Comparison of ENCODE assay signal across 15 cellular contexts in the genomic region with DNA sequence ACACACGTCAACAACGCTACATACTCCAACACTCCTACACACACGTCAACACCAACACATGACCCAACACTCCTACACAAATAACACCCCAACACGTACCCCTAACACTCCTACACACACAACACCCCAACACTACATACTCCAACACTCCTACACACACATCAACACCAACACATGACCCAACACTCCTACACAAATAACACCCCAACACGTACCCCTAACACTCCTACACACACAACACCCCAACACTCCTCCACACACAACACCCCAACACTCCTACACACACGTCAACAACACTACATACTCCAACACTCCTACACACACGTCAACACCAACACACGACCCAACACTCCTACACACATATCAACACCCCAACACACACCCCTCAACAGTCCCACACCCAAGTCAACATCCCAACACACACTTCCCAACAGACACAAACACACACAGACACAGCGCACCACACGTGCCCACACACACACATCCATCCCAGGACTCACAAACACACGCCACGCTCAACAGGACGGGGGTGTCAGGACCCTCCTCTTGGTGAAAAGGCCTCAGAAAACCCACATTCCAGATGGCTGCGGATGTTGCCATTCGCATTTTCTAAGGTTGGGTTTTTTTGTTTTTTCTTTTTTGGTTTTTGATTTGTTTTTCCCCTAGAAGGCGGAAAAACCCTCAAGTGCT. TPM values are rescaled to one million over a fixed set of nuclear protein-coding genes. Genes with fewer than 3 reads are reported as not detected.
DNase-seq lines count a peak whose midpoint lies in the region; FAIRE-seq and TF ChIP-seq lines count a peak whose summit lies in the region.
"Had no signal": no experiment of that assay in that cellular context is flagged by ENCODE, and none has a peak within 500 bp of the region (broad histone marks: within the 10 kb centered on the region; RNA-seq: fewer than 3 reads in every experiment).

No MANE protein-coding gene starts in this region.

- peak; percentile 7 for DNase-seq in D341Med (ENCODE audit: low spot score)
- no peak for DNase-seq in HTR-8/SVneo (ENCODE audit: insufficient read length, low spot score)
- no peak for DNase-seq in keratinocyte (ENCODE audit: low read depth, low spot score)
- DNase-seq in spleen = peak; percentile 51
- no peak for DNase-seq in kidney
- no peak for DNase-seq in hypothalamus (lab: John Stamatoyannopoulos, UW)
- DNase-seq in iPS-NIHi11 (ENCODE audit: low spot score) = no peak
- DNase-seq: GDM1; NCI-H187 treated with DMSO at 0.1 percent for 48 hours; NCI-H82; stimulated activated CD4-positive, alpha-beta T cell treated with anti-CD3 and anti-CD28 coated beads, Interleukin-4, amount 100 ng/mL, for 1 hour had no signal

- intact Hi-C loops in spleen (cut with DNase I; ENCODE audit: low total_unique reads) (no loop called here), kidney (cut with DNase I) (no loop called here)

- H3K9me3 ChIP-seq in keratinocyte (ENCODE audit: control insufficient read depth, low read depth, low read length) = no peaks in the 10 kb centered on the region
- H3K9me3 ChIP-seq in spleen = no peaks in the 10 kb centered on the region
- no peaks in the 10 kb centered on the region for H3K9me3 ChIP-seq in kidney (ENCODE audit: control insufficient read depth in 1 of 2, low read length in 2 of 2)
- H3K9me3 ChIP-seq: SJSA1 had no signal

- no peak for TF ChIP-seq CTCF in keratinocyte (optimal IDR thresholded peaks at IDR 0.05 in 1 of 3, IDR thresholded peaks at IDR 0.05 in 1 of 3, conservative IDR thresholded peaks at IDR 0.05 in 1 of 3; ENCODE audit: extremely low read depth in 1 of 3, insufficient read depth in 2 of 3, low read length in 3 of 3)
- TF ChIP-seq CTCF in spleen (IDR thresholded peaks at IDR 0.05 in 8 of 11, conservative IDR thresholded peaks at IDR 0.05 in 3 of 11) = no peak
- TF ChIP-seq CTCF in kidney (IDR thresholded peaks at IDR 0.05; ENCODE audit: borderline replicate concordance, extremely low read depth, insufficient read depth) = no peak

- no peaks in the 10 kb centered on the region for H3K27me3 ChIP-seq in keratinocyte (ENCODE audit: control insufficient read depth, extremely low read depth, insufficient read depth, low read length)
- no peaks in the 10 kb centered on the region for H3K27me3 ChIP-seq in spleen (replicated peaks in 1 of 7)
- H3K27me3 ChIP-seq: SJSA1 had no signal

- FAIRE-seq in HTR-8/SVneo (lab: Jason Lieb, UNC) (peak; percentile 100), keratinocyte (lab: Jason Lieb, UNC) (peak; percentile 51), kidney (lab: Jason Lieb, UNC) (no peak)

- H3K4me2 ChIP-seq in keratinocyte (ENCODE audit: control insufficient read depth, extremely low read depth, insufficient read depth, low read depth, low read length) = no peak overlapping the region

- dilution Hi-C loops in keratinocyte (cut with MboI; ENCODE audit: extremely low pct_ligation_motif_present, low sequenced_read_pairs) = no loop called here

- H2AFZ ChIP-seq in keratinocyte (ENCODE audit: control insufficient read depth, low read length) = no peak overlapping the region

- H3K27ac ChIP-seq in keratinocyte (ENCODE audit: control insufficient read depth, insufficient read depth, low read length) (no peak overlapping the region), spleen (no peak overlapping the region), kidney (ENCODE audit: low read depth in 2 of 2, low read length in 2 of 2) (peak overlapping the region in 1 of 2 donors; percentile 41)
- H3K27ac ChIP-seq: SJSA1 had no signal

- H3K4me3 ChIP-seq in keratinocyte (ENCODE audit: control insufficient read depth in 2 of 3, extremely low read depth in 1 of 3, insufficient read depth in 2 of 3, low read depth in 1 of 3, low read length in 3 of 3) (no peak overlapping the region), spleen (no peak overlapping the region), kidney (ENCODE audit: low read length in 2 of 2) (peak overlapping the region in 1 of 2 donors; percentile 37)
- H3K4me3 ChIP-seq: SJSA1 had no signal

- H3K9ac ChIP-seq in keratinocyte (ENCODE audit: control insufficient read depth, extremely low read depth, insufficient read depth, low read length) = no peak overlapping the region
- no peak overlapping the region for H3K9ac ChIP-seq in kidney (ENCODE audit: low read length in 2 of 2)

- WGBS in spleen, 5 donors = 71 to 85% (median 80%) methylated on average over 16 of the region's 16 CpGs

- H3K9me1 ChIP-seq in keratinocyte (ENCODE audit: control insufficient read depth, extremely low read depth, insufficient read depth, low read length) = peaks cover 10% of the 10 kb centered on the region

- no peak for TF ChIP-seq POLR2A in spleen (IDR thresholded peaks at IDR 0.05)

- H3K4me1 ChIP-seq in keratinocyte (ENCODE audit: control insufficient read depth, extremely low read depth, insufficient read depth, low read length) (peaks cover 30% of the 10 kb centered on the region), spleen (peaks cover 0 to 42% (median 15%) of the 10 kb centered on the region in 6 donors), kidney (ENCODE audit: control insufficient read depth in 1 of 2, insufficient read depth in 1 of 2, low read depth in 1 of 2, low read length in 2 of 2) (peaks cover 10 to 15% of the 10 kb centered on the region in 2 donors)
- H3K4me1 ChIP-seq: SJSA1 had no signal

- H4K20me1 ChIP-seq in keratinocyte (ENCODE audit: control insufficient read depth, extremely low read depth, insufficient read depth, low read length) = peaks cover 57% of the 10 kb centered on the region

- peaks cover 47 to 50% of the 10 kb centered on the region in 2 experiments for H3K36me3 ChIP-seq in keratinocyte (ENCODE audit: control insufficient read depth in 2 of 2, extremely low read depth in 1 of 2, insufficient read depth in 2 of 2, low read length in 2 of 2)
- peaks cover 0 to 33% (median 9%) of the 10 kb centered on the region in 6 donors for H3K36me3 ChIP-seq in spleen
- H3K36me3 ChIP-seq in kidney (ENCODE audit: control insufficient read depth in 1 of 2, insufficient read depth in 2 of 2, low read length in 2 of 2) = no peaks in the 10 kb centered on the region

- peaks cover 81% of the 10 kb centered on the region for H3K79me2 ChIP-seq in keratinocyte (ENCODE audit: control insufficient read depth, insufficient read depth, low read length)

RNA-seq across cellular contexts. Expression of a gene that starts 40.4 kb away (rescaled TPM):
- 0.08 TPM in 1 of 3 replicates, not detected in the others for polyA plus RNA-seq in keratinocyte
- polyA plus RNA-seq in keratinocyte (2011; ENCODE audit: low read depth) = not detected
- polyA plus RNA-seq in keratinocyte (2011; cell fraction: cytosol; rRNA removed) = not detected in 2 replicates
- polyA plus RNA-seq in keratinocyte (2011; cell fraction: nucleus; rRNA removed) = 0.14 and 0.20 TPM in 2 replicates
- not detected in 2 replicates for polyA plus RNA-seq in keratinocyte (2012; ENCODE audit: low replicate concordance)
- not detected in 3 replicates for polyA minus RNA-seq in keratinocyte
- not detected for polyA minus RNA-seq in keratinocyte (2011; cell fraction: cytosol; rRNA and poly(A)+ RNA removed)
- polyA minus RNA-seq in keratinocyte (2011; cell fraction: nucleus; rRNA and poly(A)+ RNA removed) = 0.16 TPM in 1 of 2 replicates, not detected in the other
- total RNA-seq in spleen = 10 to 100 TPM; 11.7 to 28.4 (median 20.9) TPM
- 10 to 100 TPM in 1 of 3 donors, 1 to 10 TPM in 2; 8.6 to 11.2 (median 9.8) TPM for polyA plus RNA-seq in spleen
- total RNA-seq in kidney = 3.7 TPM
- polyA plus RNA-seq in kidney (ENCODE audit: insufficient read depth, low read depth, low replicate concordance) = not detected
- total RNA-seq: H4, LHCN-M2, renal cortical epithelial cell, SJSA1 had no signal

RNA-seq across cellular contexts. Expression of a gene that starts 49.2 kb away (rescaled TPM):
- polyA plus RNA-seq in keratinocyte (29.0 to 84.0 TPM (median 50.7 TPM) in 3 replicates), spleen (1 to 10 TPM; 4.8 to 7.9 (median 6.7) TPM), kidney (ENCODE audit: insufficient read depth, low read depth, low replicate concordance) (12.9 TPM)
- 14.2 TPM for polyA plus RNA-seq in keratinocyte (2011; ENCODE audit: low read depth)
- polyA plus RNA-seq in keratinocyte (2011; cell fraction: cytosol; rRNA removed) = 40.6 and 82.2 TPM in 2 replicates
- polyA plus RNA-seq in keratinocyte (2011; cell fraction: nucleus; rRNA removed) = 70.2 and 80.4 TPM in 2 replicates
- 20.6 and 151 TPM in 2 replicates for polyA plus RNA-seq in keratinocyte (2012; ENCODE audit: low replicate concordance)
- polyA minus RNA-seq in keratinocyte = 41.7 to 94.9 TPM (median 50.4 TPM) in 3 replicates
- 149 TPM for polyA minus RNA-seq in keratinocyte (2011; cell fraction: cytosol; rRNA and poly(A)+ RNA removed)
- 70.1 and 74.7 TPM in 2 replicates for polyA minus RNA-seq in keratinocyte (2011; cell fraction: nucleus; rRNA and poly(A)+ RNA removed)
- total RNA-seq in spleen (10 to 100 TPM in 5 of 7 donors, 1 to 10 TPM in 2; 7.3 to 15.7 (median 10.9) TPM), kidney (30.4 TPM)

Comparison
In these comparisons a context has a peak if more than half of its experiments do, and no peak if none do; other contexts are left out.
1. DNase-seq: peak in D341Med (single experiment) and spleen (single experiment); none in HTR-8/SVneo (single experiment), keratinocyte (single experiment), kidney (single experiment), hypothalamus (0 of 51) and iPS-NIHi11 (single experiment).